Comparison of ENCODE assay signal across 8 cellular contexts in the genomic region with DNA sequence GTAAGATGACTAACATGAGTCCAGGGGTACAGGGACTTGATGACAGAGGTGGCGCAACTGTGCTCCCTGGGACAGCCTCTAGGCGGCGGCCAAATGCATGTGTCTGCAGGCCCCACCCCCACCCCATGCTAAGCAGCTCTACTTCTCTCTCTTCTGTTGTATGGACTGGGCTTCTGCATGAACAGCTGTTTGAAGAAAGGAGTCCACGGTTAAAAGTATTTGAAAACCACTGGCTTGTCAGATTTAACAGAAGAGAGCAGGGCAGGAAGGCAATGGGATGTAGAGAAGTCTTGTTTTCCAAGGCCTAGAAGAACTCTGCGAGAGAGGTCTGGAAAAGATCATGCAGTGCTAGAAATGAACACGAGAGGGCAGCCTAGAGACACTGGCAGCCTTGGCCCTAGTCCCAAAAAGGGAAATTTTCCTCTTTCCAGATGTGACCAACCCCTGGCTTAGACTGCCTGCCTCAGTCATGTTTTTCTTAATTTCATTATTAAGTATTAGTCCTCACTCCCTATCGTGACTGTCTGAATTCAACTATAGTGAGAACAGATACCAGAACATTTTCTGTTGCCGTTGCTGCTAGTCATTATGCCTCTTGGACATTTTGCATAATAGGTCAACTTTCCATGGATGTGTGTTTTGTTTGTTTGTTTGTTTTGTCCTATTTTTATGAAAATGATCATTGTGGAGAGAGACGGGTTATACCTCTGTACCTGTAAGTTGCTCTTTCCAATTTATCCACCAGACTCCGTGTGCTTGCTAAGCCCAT.
DNase-seq lines count a peak whose midpoint lies in the region; ATAC-seq and TF ChIP-seq lines count a peak whose summit lies in the region.

No MANE protein-coding gene starts in this region.

- H3K36me3 Mint-ChIP-seq in activated CD8-positive, alpha-beta T cell treated with anti-CD3 and anti-CD28 coated beads, Interleukin-2, amount 10 ng/mL, durations not matched to agents 7 days and 5 days (ENCODE audit: low read depth): no peaks in the 10 kb centered on the region
- H3K36me3 Mint-ChIP-seq in natural killer cell: no peaks in the 10 kb centered on the region

- peak; percentile 85 for TF ChIP-seq CTCF in AG04449 (IDR thresholded peaks at IDR 0.05; ENCODE audit: insufficient read depth, low read length, missing control alignments)
- peak; percentile 90 for TF ChIP-seq CTCF in epithelial cell of proximal tubule (conservative IDR thresholded peaks at IDR 0.05; ENCODE audit: low read depth, low read length)
- peak; percentile 63 for TF ChIP-seq CTCF in natural killer cell (IDR thresholded peaks at IDR 0.05)
- TF ChIP-seq CTCF in thyroid gland (IDR thresholded peaks at IDR 0.05): peak in 5 of 6 experiments; percentile 38 to 87 (median 56)

- no peaks in the 10 kb centered on the region for H3K27me3 ChIP-seq in thyroid gland

- POLR2A ChIA-PET in AG04449 (lab: Yijun Ruan, JAX): no interaction called here
- POLR2A ChIA-PET in activated CD8-positive, alpha-beta T cell treated with anti-CD3 and anti-CD28 coated beads, Interleukin-2, amount 10 ng/mL, durations not matched to agents 7 days and 5 days (lab: Charles Lee): no interaction called here

- no peak for DNase-seq in AG04449 (ENCODE audit: low read depth, low spot score)
- peak; percentile 6 for DNase-seq in NCI-H82 treated with DMSO at 0.1 percent for 48 hours (lab: John Stamatoyannopoulos, UW; ENCODE audit: unreplicated experiment)
- peak; percentile 63 for DNase-seq in activated CD8-positive, alpha-beta T cell treated with anti-CD3 and anti-CD28 coated beads, Interleukin-2, amount 10 ng/mL, durations not matched to agents 7 days and 5 days
- DNase-seq in epithelial cell of proximal tubule (ENCODE audit: low read depth): no peak
- DNase-seq in natural killer cell: no peak
- DNase-seq in thyroid gland: peak in 1 of 2 donors; percentile 26

- no peaks in the 10 kb centered on the region for H3K36me3 ChIP-seq in thyroid gland

- H3K4me3 Mint-ChIP-seq in activated CD8-positive, alpha-beta T cell treated with anti-CD3 and anti-CD28 coated beads, Interleukin-2, amount 10 ng/mL, durations not matched to agents 7 days and 5 days: no peak overlapping the region
- no peak overlapping the region for H3K4me3 Mint-ChIP-seq in natural killer cell

- no peak for TF ChIP-seq POLR2A in thyroid gland (IDR thresholded peaks at IDR 0.05)

- H3K4me1 ChIP-seq in thyroid gland: no peaks in the 10 kb centered on the region

- H3K27me3 Mint-ChIP-seq in activated CD8-positive, alpha-beta T cell treated with anti-CD3 and anti-CD28 coated beads, Interleukin-2, amount 10 ng/mL, durations not matched to agents 7 days and 5 days (ENCODE audit: low read depth): no peaks in the 10 kb centered on the region
- H3K27me3 Mint-ChIP-seq in natural killer cell (ENCODE audit: low read depth in 2 of 2): peaks cover 0 to 3% of the 10 kb centered on the region in 2 donors

- no peaks in the 10 kb centered on the region for H3K9me3 ChIP-seq in thyroid gland

- H3K4me1 Mint-ChIP-seq in activated CD8-positive, alpha-beta T cell treated with anti-CD3 and anti-CD28 coated beads, Interleukin-2, amount 10 ng/mL, durations not matched to agents 7 days and 5 days (ENCODE audit: low read depth): peaks cover 37% of the 10 kb centered on the region
- H3K4me1 Mint-ChIP-seq in natural killer cell: no peaks in the 10 kb centered on the region

- peak; percentile 57 for ATAC-seq in GM18498 (IDR thresholded peaks at IDR 0.05; ENCODE audit: unreplicated experiment)
- peak; percentile 71 for ATAC-seq in HG03066 (IDR thresholded peaks at IDR 0.05; ENCODE audit: low read depth, unreplicated experiment)
- peak; percentile 55 for ATAC-seq in activated CD8-positive, alpha-beta T cell treated with anti-CD3 and anti-CD28 coated beads, Interleukin-2, amount 10 ng/mL, durations not matched to agents 7 days and 5 days
- ATAC-seq in natural killer cell: peak; percentile 53 to 54 (median 53)

- intact Hi-C loops in natural killer cell (cut with micrococcal nuclease) (loop anchor here (10.0 kb wide), 1 partner anchor 858 kb away; no protein-coding TSS in a partner anchor), thyroid gland (cut with DNase I) (no loop called here)

- 63 to 66% methylated on average over 10 of the region's 10 CpGs for WGBS in thyroid gland, 2 donors

- no peaks in the 10 kb centered on the region for H3K9me3 Mint-ChIP-seq in activated CD8-positive, alpha-beta T cell treated with anti-CD3 and anti-CD28 coated beads, Interleukin-2, amount 10 ng/mL, durations not matched to agents 7 days and 5 days (ENCODE audit: insufficient read depth)
- no peaks in the 10 kb centered on the region for H3K9me3 Mint-ChIP-seq in natural killer cell

- CTCF ChIA-PET in AG04449 (lab: Yijun Ruan, JAX): interaction anchor here (0.6 to 6.0 kb wide), 43 partner anchors 9 to 971 kb away, joined by 3 to 49 read pairs (median 3); partner anchors contain the start of genes ADAT2 and PEX3
- CTCF ChIA-PET in activated CD8-positive, alpha-beta T cell treated with anti-CD3 and anti-CD28 coated beads, Interleukin-2, amount 10 ng/mL, durations not matched to agents 7 days and 5 days (lab: Charles Lee): interaction anchor here (0.6 to 2.3 kb wide), 30 partner anchors 9 to 864 kb away, joined by 3 to 15 read pairs (median 4); no protein-coding TSS in a partner anchor

- no peak overlapping the region for H3K4me3 ChIP-seq in AG04449 (ENCODE audit: low read depth, low read length)
- no peak overlapping the region for H3K4me3 ChIP-seq in epithelial cell of proximal tubule (ENCODE audit: low read depth, low read length)
- H3K4me3 ChIP-seq in thyroid gland (replicated peaks in 1 of 3): no peak overlapping the region

- H3K27ac Mint-ChIP-seq in activated CD8-positive, alpha-beta T cell treated with anti-CD3 and anti-CD28 coated beads, Interleukin-2, amount 10 ng/mL, durations not matched to agents 7 days and 5 days: no peak overlapping the region
- H3K27ac Mint-ChIP-seq in natural killer cell: no peak overlapping the region

- no peak overlapping the region for H3K27ac ChIP-seq in thyroid gland

Comparison
In these comparisons a context has a peak if more than half of its experiments do, and no peak if none do; other contexts are left out.
1. DNase-seq: peak in NCI-H82 treated with DMSO at 0.1 percent for 48 hours (single experiment) and activated CD8-positive, alpha-beta T cell treated with anti-CD3 and anti-CD28 coated beads, Interleukin-2, amount 10 ng/mL, durations not matched to agents 7 days and 5 days (single experiment); none in AG04449 (single experiment), epithelial cell of proximal tubule (single experiment) and natural killer cell (single experiment).
2. Peak in every context shown above with its lines, with median percentiles within 50 percentile points of each other: CTCF ChIP-seq and ATAC-seq.